Comparison of ENCODE assay signal across 8 cellular contexts in genomic region chr17:45248132-45248936, GRCh38. TPM values are rescaled to one million over a fixed set of nuclear protein-coding genes. Genes with fewer than 3 reads are reported as not detected.
DNase-seq lines count a peak whose midpoint lies in the region; ATAC-seq and TF ChIP-seq lines count a peak whose summit lies in the region.

No MANE protein-coding gene starts in this region.

- TF ChIP-seq POLR2A in GM15510 (IDR thresholded peaks at IDR 0.05; ENCODE audit: borderline replicate concordance, extremely low read depth, insufficient read length) = peak; percentile 49
- no peak for TF ChIP-seq POLR2A in esophagus muscularis mucosa (IDR thresholded peaks at IDR 0.05; ENCODE audit: low read depth)

- H3K4me1 ChIP-seq in esophagus muscularis mucosa (peaks cover 18 to 23% (median 22%) of the 10 kb centered on the region in 4 donors), aorta (ENCODE audit: control insufficient read depth in 1 of 2, insufficient read depth in 2 of 2, low read length in 2 of 2) (no peaks in the 10 kb centered on the region)

- peak overlapping the region; percentile 54 to 68 (median 60) for H3K4me3 ChIP-seq in esophagus muscularis mucosa
- peak overlapping the region in 1 of 2 donors; percentile 11 for H3K4me3 ChIP-seq in aorta (ENCODE audit: low read length in 2 of 2)

- TF ChIP-seq CTCF in esophagus muscularis mucosa (IDR thresholded peaks at IDR 0.05) (no peak), omental fat pad (IDR thresholded peaks at IDR 0.05) (no peak)

- H3K27me3 ChIP-seq in esophagus muscularis mucosa = no peaks in the 10 kb centered on the region
- H3K27me3 ChIP-seq in aorta (ENCODE audit: control insufficient read depth in 1 of 2, insufficient read depth in 2 of 2, low read length in 1 of 2) = no peaks in the 10 kb centered on the region

- H3K36me3 ChIP-seq in esophagus muscularis mucosa (peaks cover 0 to 32% (median 20%) of the 10 kb centered on the region in 4 donors), aorta (ENCODE audit: control insufficient read depth in 1 of 2, insufficient read depth in 2 of 2, low read length in 1 of 2) (no peaks in the 10 kb centered on the region)

- H3K27ac ChIP-seq in esophagus muscularis mucosa (replicated peaks in 1 of 4) = peak overlapping the region; percentile 39 to 72 (median 68)
- no peak overlapping the region for H3K27ac ChIP-seq in aorta (ENCODE audit: low read depth in 1 of 2, low read length in 2 of 2)

- intact Hi-C loops in esophagus muscularis mucosa (cut with DNase I) = no loop called here
- intact Hi-C loops in aorta (cut with DNase I) = no loop called here

- no peak for TF ChIP-seq EP300 in esophagus muscularis mucosa (IDR thresholded peaks at IDR 0.05)

- DNase-seq in NCI-H2171 (lab: John Stamatoyannopoulos, UW) (peak; percentile 38), esophagus muscularis mucosa (ENCODE audit: extremely low spot score) (no peak), omental fat pad (ENCODE audit: low spot score) (no peak), aorta (no peak), hypothalamus (lab: John Stamatoyannopoulos, UW) (no peak)
- peak; percentile 84 for DNase-seq in activated CD8-positive, alpha-beta memory T cell treated with anti-CD3 and anti-CD28 coated beads, Interleukin-2, amount 50 U/mL, for 4 hours

- ATAC-seq in HG02623 (IDR thresholded peaks at IDR 0.05; ENCODE audit: unreplicated experiment) = peak; percentile 39
- peak; percentile 13 for ATAC-seq in omental fat pad (ENCODE audit: low FRiP score)
- peak; percentile 4 for ATAC-seq in aorta (ENCODE audit: low FRiP score)

- no peaks in the 10 kb centered on the region for H3K9me3 ChIP-seq in esophagus muscularis mucosa
- H3K9me3 ChIP-seq in aorta (ENCODE audit: control insufficient read depth, low read length) = no peaks in the 10 kb centered on the region

- WGBS in esophagus muscularis mucosa = 94% methylated on average over 4 of the region's 39 CpGs
- 40 to 42% methylated on average over 31 to 39 of the region's 39 CpGs for WGBS in aorta, 2 donors

RNA-seq across cellular contexts. Expression of gene SPATA32, which starts 13.6 kb away (rescaled TPM):
- total RNA-seq in esophagus muscularis mucosa = not detected
- under 1 TPM in 1 of 4 donors, not detected in 3; 0.65 TPM for total RNA-seq in omental fat pad
- not detected for total RNA-seq in aorta
- not detected for polyA plus RNA-seq in aorta

RNA-seq across cellular contexts. Expression of gene FMNL1, which starts 26.6 kb away (rescaled TPM):
- total RNA-seq in esophagus muscularis mucosa (10 to 100 TPM; 11.0 to 26.7 (median 19.6) TPM), omental fat pad (10 to 100 TPM; 19.7 to 56.4 (median 38.8) TPM), aorta (10 to 100 TPM; 24.0 to 51.7 TPM)
- polyA plus RNA-seq in aorta = 10 to 100 TPM in 1 of 2 donors, 1 to 10 TPM in 1; 2.2 to 11.9 TPM

Comparison
In these comparisons a context has a peak if more than half of its experiments do, and no peak if none do; other contexts are left out.
1. DNase-seq: peak in NCI-H2171 (single experiment) and activated CD8-positive, alpha-beta memory T cell treated with anti-CD3 and anti-CD28 coated beads, Interleukin-2, amount 50 U/mL, for 4 hours (single experiment); none in esophagus muscularis mucosa (single experiment), omental fat pad (single experiment), aorta (0 of 2) and hypothalamus (0 of 51).
2. H3K27ac ChIP-seq: peak in esophagus muscularis mucosa (4 of 4); none in aorta (0 of 2).
3. Peak in every context shown above with its lines, with median percentiles within 50 percentile points of each other: ATAC-seq.